In genomic region chr16:10947211-10947787, GRCh38 we compare ENCODE assay signal across 1 cellular context.
TF ChIP-seq lines count a peak whose summit lies in the region.

No MANE protein-coding gene starts in this region.

TF ChIP-seq in H1, 55 proteins besides CTCF, POLR2A, EP300 and RAD21:
- TF ChIP-seq POLR2AphosphoS5 (IDR thresholded peaks at IDR 0.05; ENCODE audit: low read depth, low read length) = no peak
- TF ChIP-seq KDM1A (IDR thresholded peaks at IDR 0.05; ENCODE audit: borderline replicate concordance, low read length) = no peak
- TF ChIP-seq TCF12 (IDR thresholded peaks at IDR 0.05; ENCODE audit: low read depth, low read length) = no peak
